In genomic region chr1:35881850-35882273, GRCh38 we compare ENCODE assay signal across 1 cellular context.
A peak's percentile ranks its signal among the peaks of the same experiment; 100 is the strongest.
TF ChIP-seq lines count a peak whose summit lies in the region.

No MANE protein-coding gene starts in this region.

TF ChIP-seq in K562, 482 proteins besides CTCF, POLR2A, EP300 and RAD21 (continued from another document):
- TF ChIP-seq ZBTB11 (CRISPR knock-in tag; IDR thresholded peaks at IDR 0.05) (no peak), SAP30 (IDR thresholded peaks at IDR 0.05; ENCODE audit: borderline replicate concordance, insufficient read depth, low read depth, low read length, poor library complexity, severe bottlenecking) (peak; percentile 85), CTBP1 (IDR thresholded peaks at IDR 0.05; ENCODE audit: borderline replicate concordance) (peak; percentile 97), FUS (optimal IDR thresholded peaks at IDR 0.05; ENCODE audit: low read depth, low read length) (no peak), IRF2 (CRISPR knock-in tag; IDR thresholded peaks at IDR 0.05) (no peak), NR2C1 (IDR thresholded peaks at IDR 0.05) (peak; percentile 11; the same call in 1 of the 2 replicates), NR2C1 (tag; IDR thresholded peaks at IDR 0.05) (no peak), ARID4B (CRISPR knock-in tag; IDR thresholded peaks at IDR 0.05) (peak; percentile 81), ARID3A (IDR thresholded peaks at IDR 0.05; ENCODE audit: borderline replicate concordance, low read depth, low read length) (peak; percentile 77; the same call in 1 of the 2 replicates), HDAC2 (IDR thresholded peaks at IDR 0.05) (peak; percentile 97), EP400 (IDR thresholded peaks at IDR 0.05) (0 out of 2 replicates have a peak, but pooled peaks have one; percentile 18), ARNT (IDR thresholded peaks at IDR 0.05) (peak in 1 of 2 experiments; percentile 72; a peak in 1 of 4 replicates), HCFC1 (IDR thresholded peaks at IDR 0.05; ENCODE audit: low read depth, low read length) (0 out of 2 replicates have a peak, but pooled peaks have one; percentile 15), BCOR (IDR thresholded peaks at IDR 0.05) (peak; percentile 61; the same call in 1 of the 2 replicates), TBL1XR1 (IDR thresholded peaks at IDR 0.05; ENCODE audit: low read length in 2 of 2) (peak in 1 of 2 experiments; percentile 74; a peak in 2 of 4 replicates), ATF1 (CRISPR knock-in tag; IDR thresholded peaks at IDR 0.05) (no peak), ATF1 (tag; IDR thresholded peaks at IDR 0.05) (peak; percentile 57; the same call in 1 of the 2 replicates), PHF8 (IDR thresholded peaks at IDR 0.05; ENCODE audit: borderline replicate concordance, low read length) (no peak), ZNF717 (CRISPR knock-in tag; IDR thresholded peaks at IDR 0.05) (no peak), PTRF (tag; IDR thresholded peaks at IDR 0.05) (no peak), CBX2 (IDR thresholded peaks at IDR 0.05; ENCODE audit: insufficient read depth, low read length, poor library complexity, severe bottlenecking) (no peak), ELF4 (CRISPR knock-in tag; IDR thresholded peaks at IDR 0.05) (peak; percentile 49; the same call in 1 of the 2 replicates), TBP (optimal IDR thresholded peaks at IDR 0.05; ENCODE audit: low read depth, low read length) (peak; percentile 50), TRIM25 (IDR thresholded peaks at IDR 0.05; ENCODE audit: borderline replicate concordance) (no peak), WHSC1 (IDR thresholded peaks at IDR 0.05; ENCODE audit: low read length) (no peak), ZNF232 (CRISPR knock-in tag; IDR thresholded peaks at IDR 0.05) (0 out of 2 replicates have a peak, but pooled peaks have one; percentile 44), FOXK1 (CRISPR knock-in tag; IDR thresholded peaks at IDR 0.05; ENCODE audit: borderline replicate concordance) (peak; percentile 96), VEZF1 (CRISPR knock-in tag; IDR thresholded peaks at IDR 0.05) (peak; percentile 20; the same call in 1 of the 2 replicates), POU5F1 (IDR thresholded peaks at IDR 0.05; ENCODE audit: borderline replicate concordance, low read depth, low read length, partially characterized antibody) (no peak), NBN (IDR thresholded peaks at IDR 0.05; ENCODE audit: low read depth) (peak; percentile 92), ARID1B (IDR thresholded peaks at IDR 0.05) (peak; percentile 92), MTA2 (IDR thresholded peaks at IDR 0.05; ENCODE audit: low read depth) (peak; percentile 79), MCM7 (IDR thresholded peaks at IDR 0.05) (no peak), JUN (IDR thresholded peaks at IDR 0.05; ENCODE audit: borderline replicate concordance, low read depth, low read length) (no peak), JUN (CRISPR knock-in tag; IDR thresholded peaks at IDR 0.05; ENCODE audit: borderline replicate concordance) (no peak), PPARD (CRISPR knock-in tag; IDR thresholded peaks at IDR 0.05) (no peak), POLR2AphosphoS2 (IDR thresholded peaks at IDR 0.05; ENCODE audit: low read length) (no peak), HDAC1 (IDR thresholded peaks at IDR 0.05) (peak in 1 of 2 experiments; percentile 99; a peak in 2 of 4 replicates), ZNF589 (CRISPR knock-in tag; IDR thresholded peaks at IDR 0.05; ENCODE audit: low read depth) (0 out of 2 replicates have a peak, but pooled peaks have one; percentile 18), ATF7 (IDR thresholded peaks at IDR 0.05) (peak; percentile 81)
- TF ChIP-seq, protein P1, sequence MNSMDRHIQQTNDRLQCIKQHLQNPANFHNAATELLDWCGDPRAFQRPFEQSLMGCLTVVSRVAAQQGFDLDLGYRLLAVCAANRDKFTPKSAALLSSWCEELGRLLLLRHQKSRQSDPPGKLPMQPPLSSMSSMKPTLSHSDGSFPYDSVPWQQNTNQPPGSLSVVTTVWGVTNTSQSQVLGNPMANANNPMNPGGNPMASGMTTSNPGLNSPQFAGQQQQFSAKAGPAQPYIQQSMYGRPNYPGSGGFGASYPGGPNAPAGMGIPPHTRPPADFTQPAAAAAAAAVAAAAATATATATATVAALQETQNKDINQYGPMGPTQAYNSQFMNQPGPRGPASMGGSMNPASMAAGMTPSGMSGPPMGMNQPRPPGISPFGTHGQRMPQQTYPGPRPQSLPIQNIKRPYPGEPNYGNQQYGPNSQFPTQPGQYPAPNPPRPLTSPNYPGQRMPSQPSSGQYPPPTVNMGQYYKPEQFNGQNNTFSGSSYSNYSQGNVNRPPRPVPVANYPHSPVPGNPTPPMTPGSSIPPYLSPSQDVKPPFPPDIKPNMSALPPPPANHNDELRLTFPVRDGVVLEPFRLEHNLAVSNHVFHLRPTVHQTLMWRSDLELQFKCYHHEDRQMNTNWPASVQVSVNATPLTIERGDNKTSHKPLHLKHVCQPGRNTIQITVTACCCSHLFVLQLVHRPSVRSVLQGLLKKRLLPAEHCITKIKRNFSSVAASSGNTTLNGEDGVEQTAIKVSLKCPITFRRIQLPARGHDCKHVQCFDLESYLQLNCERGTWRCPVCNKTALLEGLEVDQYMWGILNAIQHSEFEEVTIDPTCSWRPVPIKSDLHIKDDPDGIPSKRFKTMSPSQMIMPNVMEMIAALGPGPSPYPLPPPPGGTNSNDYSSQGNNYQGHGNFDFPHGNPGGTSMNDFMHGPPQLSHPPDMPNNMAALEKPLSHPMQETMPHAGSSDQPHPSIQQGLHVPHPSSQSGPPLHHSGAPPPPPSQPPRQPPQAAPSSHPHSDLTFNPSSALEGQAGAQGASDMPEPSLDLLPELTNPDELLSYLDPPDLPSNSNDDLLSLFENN (IDR thresholded peaks at IDR 0.05; ENCODE audit: low read depth in 2 of 2, low read length in 2 of 2), result 0 out of 4 replicates have a peak, but pooled peaks of 1 of the 2 experiments have one; percentile 22
- TF ChIP-seq, protein P2, sequence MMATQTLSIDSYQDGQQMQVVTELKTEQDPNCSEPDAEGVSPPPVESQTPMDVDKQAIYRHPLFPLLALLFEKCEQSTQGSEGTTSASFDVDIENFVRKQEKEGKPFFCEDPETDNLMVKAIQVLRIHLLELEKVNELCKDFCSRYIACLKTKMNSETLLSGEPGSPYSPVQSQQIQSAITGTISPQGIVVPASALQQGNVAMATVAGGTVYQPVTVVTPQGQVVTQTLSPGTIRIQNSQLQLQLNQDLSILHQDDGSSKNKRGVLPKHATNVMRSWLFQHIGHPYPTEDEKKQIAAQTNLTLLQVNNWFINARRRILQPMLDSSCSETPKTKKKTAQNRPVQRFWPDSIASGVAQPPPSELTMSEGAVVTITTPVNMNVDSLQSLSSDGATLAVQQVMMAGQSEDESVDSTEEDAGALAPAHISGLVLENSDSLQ (IDR thresholded peaks at IDR 0.05), result peak; percentile 94
